ENCODE assay signal across 1 cellular context in genomic region chr1:110963666-110964399, GRCh38.
TF ChIP-seq lines count a peak whose summit lies in the region.

LRIF1 (minus strand) TSS chr1:110963922; CDS start chr1:110963688, 234 bp downstream.

TF ChIP-seq in HepG2, 621 proteins besides CTCF, POLR2A, EP300 and RAD21 (continued from another document and continues in another):
- 0 out of 2 replicates have a peak, but pooled peaks have one; percentile 11 for TF ChIP-seq ZNF276 (CRISPR knock-in tag; IDR thresholded peaks at IDR 0.05; ENCODE audit: low read depth)
- TF ChIP-seq IRX3 (CRISPR knock-in tag; IDR thresholded peaks at IDR 0.05; ENCODE audit: borderline replicate concordance, low read depth) = 0 out of 2 replicates have a peak, but pooled peaks have one; percentile 20
- no peak for TF ChIP-seq ZSCAN21 (CRISPR knock-in tag; IDR thresholded peaks at IDR 0.05; ENCODE audit: borderline replicate concordance)
- TF ChIP-seq GATAD1 (CRISPR knock-in tag; IDR thresholded peaks at IDR 0.05) = peak; percentile 83
- TF ChIP-seq PHF21A (CRISPR knock-in tag; IDR thresholded peaks at IDR 0.05) = peak; percentile 36; the same call in 1 of the 2 replicates
- no peak for TF ChIP-seq PRDM10 (CRISPR knock-in tag; IDR thresholded peaks at IDR 0.05; ENCODE audit: low read depth)
- TF ChIP-seq ZNF33B (CRISPR knock-in tag; IDR thresholded peaks at IDR 0.05) = no peak
- TF ChIP-seq ZNF75D (CRISPR knock-in tag; IDR thresholded peaks at IDR 0.05; ENCODE audit: borderline replicate concordance) = no peak
- no peak for TF ChIP-seq TRIM24 (CRISPR knock-in tag; IDR thresholded peaks at IDR 0.05)
- TF ChIP-seq ZNF816 (CRISPR knock-in tag; IDR thresholded peaks at IDR 0.05; ENCODE audit: borderline replicate concordance) = no peak
- TF ChIP-seq FOSL2 (CRISPR knock-in tag; IDR thresholded peaks at IDR 0.05) = peak; percentile 58
- peak; percentile 99 for TF ChIP-seq NR2C2 (CRISPR knock-in tag; IDR thresholded peaks at IDR 0.05; ENCODE audit: borderline replicate concordance)
- TF ChIP-seq SRY (CRISPR knock-in tag; IDR thresholded peaks at IDR 0.05) = no peak
- no peak for TF ChIP-seq GZF1 (CRISPR knock-in tag; IDR thresholded peaks at IDR 0.05)
- TF ChIP-seq THAP7 (CRISPR knock-in tag; IDR thresholded peaks at IDR 0.05) = peak; percentile 45; the same call in 1 of the 2 replicates
- no peak for TF ChIP-seq SMARCE1 (IDR thresholded peaks at IDR 0.05; ENCODE audit: borderline replicate concordance)
- TF ChIP-seq ZNF234 (CRISPR knock-in tag; conservative IDR thresholded peaks at IDR 0.05) = no peak
- peak; percentile 71; the same call in 1 of the 2 replicates for TF ChIP-seq DMAP1 (CRISPR knock-in tag; IDR thresholded peaks at IDR 0.05)
- no peak for TF ChIP-seq ZNF512B (CRISPR knock-in tag; IDR thresholded peaks at IDR 0.05; ENCODE audit: borderline replicate concordance)
- TF ChIP-seq FLYWCH1 (CRISPR knock-in tag; IDR thresholded peaks at IDR 0.05) = no peak
- TF ChIP-seq SNAI1 (CRISPR knock-in tag; IDR thresholded peaks at IDR 0.05; ENCODE audit: borderline replicate concordance) = peak; percentile 85; the same call in 1 of the 2 replicates
- peak; percentile 99 for TF ChIP-seq HNRNPLL (IDR thresholded peaks at IDR 0.05; ENCODE audit: low read depth, low read length, poor library complexity, severe bottlenecking)
- TF ChIP-seq ZNF460 (CRISPR knock-in tag; IDR thresholded peaks at IDR 0.05; ENCODE audit: borderline replicate concordance) = no peak
- TF ChIP-seq TFAP4 (IDR thresholded peaks at IDR 0.05; ENCODE audit: borderline replicate concordance, low read depth) = no peak
- TF ChIP-seq YEATS2 (CRISPR knock-in tag; IDR thresholded peaks at IDR 0.05; ENCODE audit: borderline replicate concordance) = peak; percentile 73; the same call in 1 of the 2 replicates
- TF ChIP-seq SMC3 (IDR thresholded peaks at IDR 0.05; ENCODE audit: low read length) = peak; percentile 16; the same call in 1 of the 2 replicates
- TF ChIP-seq ZNF282 (IDR thresholded peaks at IDR 0.05; ENCODE audit: partially characterized antibody) = no peak
- no peak for TF ChIP-seq ZNF660 (CRISPR knock-in tag; IDR thresholded peaks at IDR 0.05; ENCODE audit: borderline replicate concordance, low read depth)
- 0 out of 2 replicates have a peak, but pooled peaks have one; percentile 61 for TF ChIP-seq KLF12 (CRISPR knock-in tag; IDR thresholded peaks at IDR 0.05; ENCODE audit: borderline replicate concordance)
- TF ChIP-seq ELF1 (CRISPR knock-in tag; IDR thresholded peaks at IDR 0.05) = peak; percentile 98
- TF ChIP-seq SMAD1 (CRISPR knock-in tag; IDR thresholded peaks at IDR 0.05; ENCODE audit: borderline replicate concordance, low read depth) = peak; percentile 76; the same call in 1 of the 2 replicates
- no peak for TF ChIP-seq ZNF431 (CRISPR knock-in tag; IDR thresholded peaks at IDR 0.05; ENCODE audit: borderline replicate concordance, low read depth)
- TF ChIP-seq ZNF83 (CRISPR knock-in tag; IDR thresholded peaks at IDR 0.05; ENCODE audit: borderline replicate concordance) = no peak
- no peak; the same call in 1 of the 2 replicates for TF ChIP-seq ZNF691 (CRISPR knock-in tag; IDR thresholded peaks at IDR 0.05; ENCODE audit: borderline replicate concordance, low read depth)
- TF ChIP-seq HNF1A (IDR thresholded peaks at IDR 0.05; ENCODE audit: low read depth) = no peak
- no peak; the same call in 1 of the 2 replicates for TF ChIP-seq HNF1A (CRISPR knock-in tag; IDR thresholded peaks at IDR 0.05; ENCODE audit: borderline replicate concordance)
- TF ChIP-seq NFRKB (IDR thresholded peaks at IDR 0.05) = no peak
- TF ChIP-seq ZNF605 (CRISPR knock-in tag; IDR thresholded peaks at IDR 0.05) = peak; percentile 57; the same call in 1 of the 2 replicates
- TF ChIP-seq GPBP1L1 (CRISPR knock-in tag; IDR thresholded peaks at IDR 0.05) = no peak
- TF ChIP-seq GFI1 (CRISPR knock-in tag; IDR thresholded peaks at IDR 0.05; ENCODE audit: borderline replicate concordance) = 0 out of 2 replicates have a peak, but pooled peaks have one; percentile 13
- peak; percentile 88 for TF ChIP-seq CEBPG (CRISPR knock-in tag; IDR thresholded peaks at IDR 0.05)
- TF ChIP-seq E2F5 (CRISPR knock-in tag; conservative IDR thresholded peaks at IDR 0.05) = peak; percentile 68; the same call in 1 of the 2 replicates
- TF ChIP-seq CREBL2 (CRISPR knock-in tag; IDR thresholded peaks at IDR 0.05; ENCODE audit: borderline replicate concordance) = no peak
